Comparison of ENCODE assay signal across 8 cellular contexts in the genomic region with DNA sequence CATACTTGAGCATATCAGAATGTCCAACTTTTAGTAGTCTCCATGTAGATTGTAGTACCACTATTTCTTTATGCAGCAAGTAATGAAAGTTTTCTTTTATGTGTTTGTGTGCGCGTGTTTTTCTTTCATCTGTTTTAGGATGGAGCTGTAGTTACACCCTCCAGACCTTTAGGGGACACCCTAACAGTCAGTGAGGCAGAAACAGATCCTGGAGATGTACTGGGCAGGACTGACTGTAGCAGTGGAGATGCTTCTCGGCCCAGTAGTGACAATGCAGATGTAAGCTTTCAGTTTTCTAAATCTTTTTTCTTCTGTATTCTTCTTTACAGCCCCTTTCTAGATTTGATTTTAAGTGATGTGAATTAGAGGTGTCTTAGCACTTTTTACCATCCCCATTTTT.
DNase-seq lines count a peak whose midpoint lies in the region; ATAC-seq, FAIRE-seq and TF ChIP-seq lines count a peak whose summit lies in the region.

No MANE protein-coding gene starts in this region.

- no peak for FAIRE-seq in endothelial cell of umbilical vein (lab: Jason Lieb, UNC)

- H2AFZ ChIP-seq in endothelial cell of umbilical vein (ENCODE audit: low read depth, low read length): no peak overlapping the region
- peak overlapping the region; percentile 11 for H2AFZ ChIP-seq in osteoblast (ENCODE audit: low read length)
- no peak overlapping the region for H2AFZ ChIP-seq in trophoblast cell (ENCODE audit: insufficient read depth, low read length, poor library complexity)

- H2BK5ac ChIP-seq in trophoblast cell (ENCODE audit: low read depth, low read length, poor library complexity): no peak overlapping the region

- no peak overlapping the region for H3K18ac ChIP-seq in trophoblast cell (ENCODE audit: low read length)

- H2BK120ac ChIP-seq in trophoblast cell (ENCODE audit: insufficient read depth, low read length, poor library complexity): no peak overlapping the region

- POLR2A ChIA-PET in endothelial cell of umbilical vein (lab: Charles Lee): no interaction called here

- no peaks in the 10 kb centered on the region for H3K9me1 ChIP-seq in endothelial cell of umbilical vein (replicated peaks; ENCODE audit: control insufficient read depth, extremely low read depth, insufficient read depth, low read length)

- no peaks in the 10 kb centered on the region for H3K79me1 ChIP-seq in trophoblast cell (ENCODE audit: low read length)

- peak; percentile 25 for TF ChIP-seq CTCF in GM12864 (IDR thresholded peaks at IDR 0.05; ENCODE audit: low read depth, low read length, missing control alignments)
- no peak for TF ChIP-seq CTCF in endothelial cell of umbilical vein (IDR thresholded peaks at IDR 0.05; ENCODE audit: extremely low read depth in 1 of 2, insufficient read depth in 1 of 2, low read depth in 1 of 2, low read length in 2 of 2)
- TF ChIP-seq CTCF in osteoblast (IDR thresholded peaks at IDR 0.05; ENCODE audit: extremely low read depth, low read depth, low read length): peak; percentile 52

- H3K23ac ChIP-seq in trophoblast cell (ENCODE audit: low read length): no peak overlapping the region

- peaks cover 5% of the 10 kb centered on the region for H3K79me2 ChIP-seq in endothelial cell of umbilical vein (ENCODE audit: control insufficient read depth, insufficient read depth, low read length)
- H3K79me2 ChIP-seq in osteoblast (ENCODE audit: insufficient read depth, low read length): peaks cover 3% of the 10 kb centered on the region
- H3K79me2 ChIP-seq in trophoblast cell (ENCODE audit: control insufficient read depth, insufficient read depth, low read length, poor library complexity): no peaks in the 10 kb centered on the region

- H3K27me3 ChIP-seq in endothelial cell of umbilical vein (ENCODE audit: control insufficient read depth in 2 of 2, insufficient read depth in 2 of 2, low read length in 2 of 2) (no peaks in the 10 kb centered on the region), osteoblast (ENCODE audit: insufficient read depth, low read length) (no peaks in the 10 kb centered on the region), trophoblast cell (ENCODE audit: insufficient read depth, low read length) (no peaks in the 10 kb centered on the region)

- TF ChIP-seq POLR2A in endothelial cell of umbilical vein (IDR thresholded peaks at IDR 0.05; ENCODE audit: low read depth, low read length): no peak

- DNase-seq in GM12864 (ENCODE audit: low read depth): no peak
- peak; percentile 74 for DNase-seq in NCI-H226
- no peak for DNase-seq in endothelial cell of umbilical vein (ENCODE audit: low read depth, low spot score)
- DNase-seq in osteoblast (ENCODE audit: insufficient read length, low spot score, missing footprints): no peak
- no peak for DNase-seq in trophoblast cell
- no peak for DNase-seq in SHP77 treated with DMSO at 0.1 percent for 48 hours (lab: John Stamatoyannopoulos, UW)
- no peak for DNase-seq in amniotic stem cell (lab: John Stamatoyannopoulos, UW)

- no peak overlapping the region for H4K8ac ChIP-seq in trophoblast cell (ENCODE audit: low read depth, low read length)

- H2BK12ac ChIP-seq in trophoblast cell (ENCODE audit: low read length): no peak overlapping the region

- H3K4me3 ChIP-seq in GM12864 (ENCODE audit: low read depth, low read length) (no peak overlapping the region), endothelial cell of umbilical vein (replicated peaks in 1 of 3; ENCODE audit: insufficient read depth in 1 of 3, low read depth in 1 of 3, low read length in 3 of 3) (no peak overlapping the region), osteoblast (ENCODE audit: insufficient read depth, low read length) (peak overlapping the region; percentile 31), trophoblast cell (ENCODE audit: low read depth, low read length) (no peak overlapping the region)

- intact Hi-C loops in endothelial cell of umbilical vein (cut with micrococcal nuclease): loop anchor here (1.0 kb wide), 2 partner anchors 96 to 135 kb away; no protein-coding TSS in a partner anchor

- H4K12ac ChIP-seq in trophoblast cell (ENCODE audit: low read depth, low read length): no peak overlapping the region

- ATAC-seq in GM18519 (IDR thresholded peaks at IDR 0.05; ENCODE audit: low FRiP score, unreplicated experiment): no peak

- peak overlapping the region; percentile 28 for H3K9ac ChIP-seq in endothelial cell of umbilical vein (replicated peaks; ENCODE audit: extremely low read depth, insufficient read depth, low read length)
- H3K9ac ChIP-seq in trophoblast cell (ENCODE audit: low read length): no peak overlapping the region

- no peak overlapping the region for H3K14ac ChIP-seq in trophoblast cell (ENCODE audit: low read length)

- dilution Hi-C loops in endothelial cell of umbilical vein (cut with MboI; ENCODE audit: extremely low pct_ligation_motif_present, low sequenced_read_pairs): no loop called here

- peaks cover 20% of the 10 kb centered on the region for H3K4me1 ChIP-seq in endothelial cell of umbilical vein (ENCODE audit: control insufficient read depth, extremely low read depth, insufficient read depth, low read length)
- H3K4me1 ChIP-seq in osteoblast (ENCODE audit: insufficient read depth, low read length): peaks cover 33% of the 10 kb centered on the region
- H3K4me1 ChIP-seq in trophoblast cell (ENCODE audit: control insufficient read depth in 1 of 2, insufficient read depth in 2 of 2, low read length in 2 of 2): no peaks in the 10 kb centered on the region

- H3K4me2 ChIP-seq in endothelial cell of umbilical vein (ENCODE audit: insufficient read depth, low read length) (peak overlapping the region; percentile 60), osteoblast (ENCODE audit: insufficient read depth, low read length) (peak overlapping the region; percentile 66), trophoblast cell (ENCODE audit: low read length) (no peak overlapping the region)

- CTCF ChIA-PET in endothelial cell of umbilical vein (lab: Charles Lee): interaction anchor here (0.7 to 5.0 kb wide), 11 partner anchors 21 to 96 kb away, joined by 3 to 27 read pairs (median 4); partner anchors contain the start of gene ARHGEF12

- no CpG with 5 or more reads among the region's 3 CpGs for WGBS in trophoblast cell (ENCODE audit: extremely low coverage, insufficient coverage, insufficient read length)

- no peak overlapping the region for H2AK5ac ChIP-seq in trophoblast cell (ENCODE audit: low read length)

- no peak overlapping the region for H4K91ac ChIP-seq in trophoblast cell (ENCODE audit: low read depth, low read length)

- H3K9me3 ChIP-seq in endothelial cell of umbilical vein (replicated peaks; ENCODE audit: control insufficient read depth, insufficient read depth, low read length) (no peaks in the 10 kb centered on the region), osteoblast (ENCODE audit: low read depth, low read length) (no peaks in the 10 kb centered on the region), trophoblast cell (ENCODE audit: insufficient read depth, low read depth, low read length) (no peaks in the 10 kb centered on the region)

- H3K4ac ChIP-seq in trophoblast cell (ENCODE audit: low read depth, low read length): no peak overlapping the region

- peak overlapping the region; percentile 75 for H3K27ac ChIP-seq in endothelial cell of umbilical vein (ENCODE audit: insufficient read depth, low read depth, low read length)
- H3K27ac ChIP-seq in osteoblast (ENCODE audit: low read depth, low read length): peak overlapping the region; percentile 94
- no peak overlapping the region for H3K27ac ChIP-seq in trophoblast cell (ENCODE audit: low read depth, low read length)

- peaks cover 0 to 7% of the 10 kb centered on the region in 2 experiments for H3K36me3 ChIP-seq in endothelial cell of umbilical vein (ENCODE audit: control insufficient read depth in 2 of 2, extremely low read depth in 1 of 2, insufficient read depth in 2 of 2, low read length in 2 of 2)
- H3K36me3 ChIP-seq in osteoblast (ENCODE audit: insufficient read depth, low read length): peaks cover 9% of the 10 kb centered on the region
- H3K36me3 ChIP-seq in trophoblast cell (ENCODE audit: control insufficient read depth in 1 of 2, insufficient read depth in 2 of 2, low read length in 2 of 2): peaks cover 2 to 7% of the 10 kb centered on the region in 2 experiments

- BruUV-seq in endothelial cell of umbilical vein (replicated peaks; lab: Mats Ljungman, UMichigan): no TSS peak

- H4K20me1 ChIP-seq in endothelial cell of umbilical vein (replicated peaks; ENCODE audit: control insufficient read depth, extremely low read depth, insufficient read depth, low read length): no peaks in the 10 kb centered on the region
- H4K20me1 ChIP-seq in osteoblast (ENCODE audit: insufficient read depth, low read length): no peaks in the 10 kb centered on the region

TF ChIP-seq in endothelial cell of umbilical vein, 7 proteins besides CTCF, POLR2A, EP300 and RAD21:
- TF ChIP-seq EZH2 (IDR thresholded peaks at IDR 0.05; ENCODE audit: borderline replicate concordance, low read depth, low read length, severe bottlenecking): no peak
- no peak for TF ChIP-seq FOS (IDR thresholded peaks at IDR 0.05; ENCODE audit: borderline replicate concordance, insufficient read depth, low read length)

Comparison
In these comparisons a context has a peak if more than half of its experiments do, and no peak if none do; other contexts are left out.
1. CTCF ChIP-seq: peak in GM12864 (single experiment) and osteoblast (single experiment); none in endothelial cell of umbilical vein (0 of 2).